Comparison of ENCODE assay signal across 8 cellular contexts in the genomic region with DNA sequence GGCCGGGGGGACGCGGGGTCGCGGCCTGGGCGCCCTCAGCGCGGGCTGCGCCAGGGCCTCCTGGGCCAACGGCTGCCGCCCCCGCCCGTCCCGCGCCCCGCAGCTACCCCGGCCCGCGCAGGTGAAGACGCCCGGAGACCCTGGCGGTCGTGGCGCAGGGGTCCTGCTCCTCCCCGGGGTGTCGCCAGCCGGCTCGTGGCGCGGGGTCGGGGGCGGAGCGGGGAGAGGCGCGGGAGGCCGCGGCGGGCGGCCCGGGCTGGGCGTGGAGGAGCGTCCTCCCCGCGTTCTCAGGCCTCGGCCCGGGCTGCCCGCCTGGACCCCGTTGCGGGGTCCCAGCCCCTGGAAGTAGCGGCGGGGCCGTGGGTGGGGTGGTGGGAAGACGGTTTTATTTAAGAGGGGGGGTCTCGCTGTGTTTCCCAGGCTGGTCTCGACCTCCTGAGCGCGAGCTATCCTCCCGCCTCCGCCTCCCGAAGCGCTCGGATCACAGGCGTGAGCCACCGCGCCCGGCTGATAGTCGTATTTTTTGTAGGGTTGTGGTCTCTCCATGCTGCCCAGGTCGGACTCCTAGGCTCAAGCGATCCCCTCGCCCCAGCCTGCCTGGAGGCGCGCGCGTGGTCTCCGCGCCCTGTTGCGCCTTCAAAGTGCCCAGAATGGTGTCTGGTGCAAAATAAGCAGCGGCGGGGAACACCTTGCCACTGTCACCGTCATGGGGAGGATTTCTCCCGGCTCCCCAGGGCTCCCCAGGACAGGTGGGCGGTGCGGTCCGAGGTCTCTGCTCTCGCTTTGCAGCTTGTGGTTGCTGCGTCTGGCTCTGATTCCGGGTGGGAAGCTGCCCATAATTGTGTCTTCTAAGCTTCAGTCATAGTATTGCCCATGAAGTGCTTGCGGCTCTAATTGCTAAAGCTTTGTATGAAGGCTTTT. TPM values are rescaled to one million over a fixed set of nuclear protein-coding genes. Genes with fewer than 3 reads are reported as not detected.
DNase-seq lines count a peak whose midpoint lies in the region; ATAC-seq and TF ChIP-seq lines count a peak whose summit lies in the region.

No MANE protein-coding gene starts in this region.

- peaks cover 13 to 87% (median 59%) of the 10 kb centered on the region in 9 donors for H3K4me1 ChIP-seq in heart right ventricle

- peak overlapping the region; percentile 69 to 90 (median 84) for H3K27ac ChIP-seq in heart right ventricle

- H3K36me3 ChIP-seq in heart right ventricle: no peaks in the 10 kb centered on the region

- DNase-seq in NCI-H345 (lab: John Stamatoyannopoulos, UW) (peak; percentile 25), heart right ventricle (peak in 1 of 2 donors; percentile 44), skeletal muscle cell (ENCODE audit: low read depth) (no peak), OCI-M2 (lab: John Stamatoyannopoulos, UW; ENCODE audit: unreplicated experiment) (no peak), NCI-H510A (lab: John Stamatoyannopoulos, UW) (no peak)
- DNase-seq in activated effector memory CD4-positive, alpha-beta T cell treated with Interleukin-2 at 50 U/mL for 16 hours: peak; percentile 18

- WGBS in heart right ventricle, 2 donors: 1% methylated on average over 72 to 85 of the region's 88 CpGs

- intact Hi-C loops in heart right ventricle (cut with DNase I): no loop called here

- peaks cover 0 to 11% (median 0%) of the 10 kb centered on the region in 7 donors for H3K27me3 ChIP-seq in heart right ventricle

- no peaks in the 10 kb centered on the region for H3K9me3 ChIP-seq in heart right ventricle

- H3K4me3 ChIP-seq in heart right ventricle (peak overlapping the region; percentile 65 to 91 (median 82)), skeletal muscle cell (ENCODE audit: low read depth, low read length) (peak overlapping the region; percentile 77)

- peak; percentile 26 for ATAC-seq in GM18498 (IDR thresholded peaks at IDR 0.05; ENCODE audit: unreplicated experiment)
- peak; percentile 25 for ATAC-seq in HG02759 (IDR thresholded peaks at IDR 0.05; ENCODE audit: unreplicated experiment)
- ATAC-seq in heart right ventricle: no peak

- TF ChIP-seq CTCF in heart right ventricle (IDR thresholded peaks at IDR 0.05): no peak

RNA-seq across cellular contexts. Expression of a gene that starts 15.3 kb away (rescaled TPM):
- total RNA-seq in heart right ventricle: 100 to 1,000 TPM; 129 to 211 (median 183) TPM
- 100 to 1,000 TPM in 1 of 2 donors, 10 to 100 TPM in 1; 69.2 to 203 TPM for polyA plus RNA-seq in heart right ventricle

RNA-seq across cellular contexts. Expression of a gene that starts 59.3 kb away (rescaled TPM):
- 10 to 100 TPM; 14.7 to 25.0 (median 20.4) TPM for total RNA-seq in heart right ventricle
- polyA plus RNA-seq in heart right ventricle: 10 to 100 TPM; 32.8 to 38.6 TPM

Comparison
In these comparisons a context has a peak if more than half of its experiments do, and no peak if none do; other contexts are left out.
1. ATAC-seq: peak in GM18498 (single experiment) and HG02759 (single experiment); none in heart right ventricle (0 of 8).
2. DNase-seq: peak in NCI-H345 (single experiment) and activated effector memory CD4-positive, alpha-beta T cell treated with Interleukin-2 at 50 U/mL for 16 hours (single experiment); none in skeletal muscle cell (single experiment), OCI-M2 (single experiment) and NCI-H510A (single experiment).